In the genomic region with DNA sequence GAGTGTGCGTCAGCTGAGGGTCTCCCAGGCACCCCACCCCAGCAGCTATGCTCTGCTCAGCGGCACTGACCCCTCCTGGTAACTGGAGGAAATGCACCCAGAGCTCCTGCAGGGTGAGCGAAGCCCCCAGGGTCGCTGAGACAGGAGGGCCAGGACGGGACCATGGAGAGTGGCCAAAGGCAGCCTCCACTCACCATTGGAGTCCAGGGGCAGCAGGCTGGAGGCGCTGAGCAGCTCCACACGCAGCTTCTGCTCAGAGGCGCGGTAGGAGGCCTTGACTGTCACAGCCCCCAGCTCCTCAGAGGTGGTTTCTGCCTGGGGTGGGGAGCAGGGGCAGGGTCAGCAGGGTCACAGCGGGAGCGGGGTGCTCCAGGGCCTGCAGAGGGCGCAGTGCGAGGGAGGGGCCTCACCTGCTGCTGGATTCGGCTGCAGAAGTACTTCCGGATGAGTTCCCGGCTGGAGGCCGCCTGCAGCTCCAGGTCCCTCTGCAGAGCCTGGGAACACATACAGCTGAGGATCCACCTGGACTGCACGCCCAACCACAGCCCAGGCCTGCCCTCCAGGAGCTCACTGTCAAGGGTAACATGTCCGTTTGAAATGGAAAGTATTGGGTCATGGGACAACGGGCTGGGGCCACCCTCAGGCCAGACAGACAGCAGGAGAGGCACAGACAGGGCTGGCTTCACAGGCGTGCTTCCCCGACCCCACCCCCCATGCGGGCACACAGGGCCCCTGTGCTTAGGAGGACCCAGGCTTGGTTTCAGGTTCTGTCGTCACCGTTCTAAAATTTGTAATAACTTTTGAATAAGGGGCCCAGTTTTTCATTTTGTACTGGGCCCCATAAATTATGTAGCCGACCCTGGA, we compare ENCODE assay signal across 8 cellular contexts. TPM values are rescaled to one million over a fixed set of nuclear protein-coding genes. Genes with fewer than 3 reads are reported as not detected.
DNase-seq lines count a peak whose midpoint lies in the region; ATAC-seq and TF ChIP-seq lines count a peak whose summit lies in the region.

No MANE protein-coding gene starts in this region.

- H2BK120ac ChIP-seq in trophoblast cell (ENCODE audit: insufficient read depth, low read length, poor library complexity), result no peak overlapping the region

- no peak for ATAC-seq in GM21515 (IDR thresholded peaks at IDR 0.05; ENCODE audit: unreplicated experiment)

- H3K9ac ChIP-seq in trophoblast cell (ENCODE audit: low read length), result no peak overlapping the region

- H2BK12ac ChIP-seq in trophoblast cell (ENCODE audit: low read length), result no peak overlapping the region

- no peak overlapping the region for H4K91ac ChIP-seq in trophoblast cell (ENCODE audit: low read depth, low read length)

- in situ Hi-C loops in SK-MEL-5 (cut with HindIII; ENCODE audit: low pct_unique_long_range_greater_than_20kb, low sequenced_read_pairs), result no loop called here

- H4K8ac ChIP-seq in trophoblast cell (ENCODE audit: low read depth, low read length), result no peak overlapping the region

- peaks cover 4% of the 10 kb centered on the region for H3K9me3 ChIP-seq in trophoblast cell (ENCODE audit: insufficient read depth, low read depth, low read length)

- H3K4me3 ChIP-seq in GM12865 (ENCODE audit: low read depth, low read length) (no peak overlapping the region), trophoblast cell (ENCODE audit: low read depth, low read length) (no peak overlapping the region)

- no peak overlapping the region for H2BK5ac ChIP-seq in trophoblast cell (ENCODE audit: low read depth, low read length, poor library complexity)

- no peak overlapping the region for H2AK5ac ChIP-seq in trophoblast cell (ENCODE audit: low read length)

- peaks cover 8 to 10% of the 10 kb centered on the region in 2 experiments for H3K4me1 ChIP-seq in trophoblast cell (ENCODE audit: control insufficient read depth in 1 of 2, insufficient read depth in 2 of 2, low read length in 2 of 2)

- H3K27ac ChIP-seq in trophoblast cell (ENCODE audit: low read depth, low read length) (no peak overlapping the region), substantia nigra (ENCODE audit: low read depth, low read length, poor library complexity, severe bottlenecking) (no peak overlapping the region)

- H3K4ac ChIP-seq in trophoblast cell (ENCODE audit: low read depth, low read length), result no peak overlapping the region

- WGBS in trophoblast cell (ENCODE audit: extremely low coverage, insufficient coverage, insufficient read length), result no CpG with 5 or more reads among the region's 26 CpGs

- H3K79me2 ChIP-seq in trophoblast cell (ENCODE audit: control insufficient read depth, insufficient read depth, low read length, poor library complexity), result no peaks in the 10 kb centered on the region

- no peak overlapping the region for H2AFZ ChIP-seq in trophoblast cell (ENCODE audit: insufficient read depth, low read length, poor library complexity)

- no peak overlapping the region for H3K18ac ChIP-seq in trophoblast cell (ENCODE audit: low read length)

- no peak overlapping the region for H4K12ac ChIP-seq in trophoblast cell (ENCODE audit: low read depth, low read length)

- H3K79me1 ChIP-seq in trophoblast cell (ENCODE audit: low read length), result peaks cover 2% of the 10 kb centered on the region

- H3K4me2 ChIP-seq in trophoblast cell (ENCODE audit: low read length), result no peak overlapping the region

- no peak overlapping the region for H3K23ac ChIP-seq in trophoblast cell (ENCODE audit: low read length)

- DNase-seq in GM12865 (ENCODE audit: low read depth) (no peak), SK-MEL-5 (ENCODE audit: low read depth, low spot score) (peak; percentile 68), trophoblast cell (peak; percentile 65 to 73), substantia nigra (lab: John Stamatoyannopoulos, UW) (no peak), SIG-M5 (lab: John Stamatoyannopoulos, UW) (no peak), COLO829 (ENCODE audit: low spot score) (no peak)
- peak; percentile 24 for DNase-seq in effector CD8-positive, alpha-beta T cell (lab: John Stamatoyannopoulos, UW)

- H3K36me3 ChIP-seq in trophoblast cell (ENCODE audit: control insufficient read depth in 1 of 2, insufficient read depth in 2 of 2, low read length in 2 of 2), result peaks cover 4 to 9% of the 10 kb centered on the region in 2 experiments

- no peak overlapping the region for H3K14ac ChIP-seq in trophoblast cell (ENCODE audit: low read length)

- peak; percentile 68 for TF ChIP-seq CTCF in GM12865 (IDR thresholded peaks at IDR 0.05; ENCODE audit: insufficient read depth, low read depth, low read length, missing control alignments)

- H3K27me3 ChIP-seq in trophoblast cell (ENCODE audit: insufficient read depth, low read length), result no peaks in the 10 kb centered on the region

RNA-seq across cellular contexts. Expression of a gene that starts 13.8 kb away (rescaled TPM):
- 1.3 and 1.8 TPM in 2 replicates for total RNA-seq in SK-MEL-5 (2014; rRNA removed; shearing (Covaris generic))
- 1.5 and 2.7 TPM in 2 replicates for polyA plus RNA-seq in SK-MEL-5 (2015; cell fraction: cytosol; rRNA removed)
- polyA plus RNA-seq in SK-MEL-5 (2015; cell fraction: nucleus; rRNA removed), result 2.4 and 10.2 TPM in 2 replicates
- polyA plus RNA-seq in trophoblast cell (2013), result 4.4 and 4.9 TPM in 2 replicates

RNA-seq across cellular contexts. Expression of a gene that starts 24.7 kb away (rescaled TPM):
- total RNA-seq in SK-MEL-5 (2014; rRNA removed; shearing (Covaris generic)), result 49.5 and 67.9 TPM in 2 replicates
- polyA plus RNA-seq in SK-MEL-5 (2015; cell fraction: cytosol; rRNA removed), result 214 and 237 TPM in 2 replicates
- polyA plus RNA-seq in SK-MEL-5 (2015; cell fraction: nucleus; rRNA removed), result 179 and 186 TPM in 2 replicates
- 131 and 133 TPM in 2 replicates for polyA plus RNA-seq in trophoblast cell (2013)

RNA-seq across cellular contexts. Expression of a gene that starts 45.8 kb away (rescaled TPM):
- 76.9 and 77.7 TPM in 2 replicates for total RNA-seq in SK-MEL-5 (2014; rRNA removed; shearing (Covaris generic))
- polyA plus RNA-seq in SK-MEL-5 (2015; cell fraction: cytosol; rRNA removed), result 99.8 and 112 TPM in 2 replicates
- 122 and 154 TPM in 2 replicates for polyA plus RNA-seq in SK-MEL-5 (2015; cell fraction: nucleus; rRNA removed)
- 20.5 and 22.3 TPM in 2 replicates for polyA plus RNA-seq in trophoblast cell (2013)

RNA-seq across cellular contexts. Expression of a gene that starts 48.0 kb away (rescaled TPM):
- 7.3 and 8.1 TPM in 2 replicates for total RNA-seq in SK-MEL-5 (2014; rRNA removed; shearing (Covaris generic))
- polyA plus RNA-seq in SK-MEL-5 (2015; cell fraction: cytosol; rRNA removed), result 15.1 and 19.4 TPM in 2 replicates
- 17.8 and 28.5 TPM in 2 replicates for polyA plus RNA-seq in SK-MEL-5 (2015; cell fraction: nucleus; rRNA removed)
- polyA plus RNA-seq in trophoblast cell (2013), result 1.0 and 1.4 TPM in 2 replicates

Comparison
In these comparisons a context has a peak if more than half of its experiments do, and no peak if none do; other contexts are left out.
1. DNase-seq: peak in SK-MEL-5 (single experiment), effector CD8-positive, alpha-beta T cell (single experiment) and trophoblast cell (2 of 2); none in GM12865 (single experiment), substantia nigra (0 of 49), SIG-M5 (single experiment) and COLO829 (single experiment).